9 cellular contexts compared by ENCODE assay signal in the genomic region with DNA sequence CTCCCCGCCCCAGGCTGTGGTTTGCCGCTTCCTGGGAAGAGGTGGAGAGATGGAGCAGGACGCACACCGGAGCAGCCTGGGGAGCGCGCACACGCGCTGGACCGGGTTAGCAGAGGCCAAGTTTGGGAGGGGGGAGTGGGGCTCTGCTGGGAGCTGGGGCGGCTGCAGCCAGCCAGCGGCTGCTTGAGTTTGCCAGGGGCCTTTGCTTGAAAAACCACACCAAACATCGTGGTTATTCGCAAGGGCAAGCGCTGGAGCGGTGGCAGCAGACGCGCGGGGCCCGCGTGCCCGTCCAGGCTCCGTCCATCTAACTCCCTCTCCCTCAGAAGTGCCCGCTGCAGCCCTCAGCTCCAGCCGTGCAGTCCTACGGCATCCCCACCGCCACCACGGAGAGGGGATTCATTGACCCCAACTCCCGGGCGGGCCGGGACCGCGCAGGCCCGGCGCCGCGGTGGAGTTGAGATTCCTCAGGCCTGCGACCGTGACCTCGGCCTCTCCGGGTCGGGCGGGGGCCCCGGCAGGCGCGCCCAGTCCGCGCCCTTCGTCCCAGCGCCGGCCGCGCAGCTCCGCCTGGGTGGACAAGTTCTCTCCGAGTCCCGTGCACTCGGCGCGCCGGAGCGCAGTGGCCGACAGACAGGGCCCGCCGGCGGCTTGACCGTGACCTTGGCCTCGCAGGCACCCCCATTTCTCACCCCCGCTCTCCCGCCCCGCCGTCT. TPM values are rescaled to one million over a fixed set of nuclear protein-coding genes. Genes with fewer than 3 reads are reported as not detected.
DNase-seq lines count a peak whose midpoint lies in the region; ATAC-seq, FAIRE-seq and TF ChIP-seq lines count a peak whose summit lies in the region.
"Had no signal": no experiment of that assay in that cellular context is flagged by ENCODE, and none has a peak within 500 bp of the region (broad histone marks: within the 10 kb centered on the region; RNA-seq: fewer than 3 reads in every experiment).

No MANE protein-coding gene starts in this region.

- RAD21 ChIA-PET in GM12878 (lab: Charles Lee; ENCODE audit: unreplicated experiment): interaction anchor here (1.3 kb wide), 1 partner anchor 31 kb away, joined by 5 read pairs; no protein-coding TSS in a partner anchor

- SMC1A ChIA-PET in GM12878 (lab: Charles Lee; ENCODE audit: uncharacterized antibody, unreplicated experiment): interaction anchor here (1.6 kb wide), 1 partner anchor 12 kb away, joined by 4 read pairs; no protein-coding TSS in a partner anchor

- TF ChIP-seq CTCF in GM20000 (IDR thresholded peaks at IDR 0.05; ENCODE audit: extremely low read depth, missing control alignments) (no peak), GM12878 (IDR thresholded peaks at IDR 0.05 in 2 of 3, conservative IDR thresholded peaks at IDR 0.05 in 1 of 3; ENCODE audit: control insufficient read depth in 2 of 3, extremely low read depth in 1 of 3, insufficient read depth in 1 of 3, low read depth in 3 of 3, low read length in 3 of 3) (no peak), gastrocnemius medialis (IDR thresholded peaks at IDR 0.05 in 4 of 5, conservative IDR thresholded peaks at IDR 0.05 in 1 of 5) (no peak)

- POLR2A ChIA-PET in GM12878 (lab: Charles Lee): no interaction called here

- H3K4me3 ChIP-seq in GM12878 (peak overlapping the region; percentile 57; the same call in 1 of the 2 replicates), iPS-15b (ENCODE audit: low read depth, low read length) (peak overlapping the region; percentile 59), gastrocnemius medialis (peak overlapping the region; percentile 30 to 47 (median 39))

- ATAC-seq in GM12878 (peak; percentile 11), gastrocnemius medialis (no peak), HG03460 (IDR thresholded peaks at IDR 0.05; ENCODE audit: unreplicated experiment) (no peak)

- CTCF ChIA-PET in GM12878 (lab: Yijun Ruan, JAX): no interaction called here

- WGBS in GM12878 (ENCODE audit: insufficient coverage, insufficient replicate concordance, low lambda C conversion rate, missing lambda C conversion rate): 62% methylated on average over 53 of the region's 70 CpGs

- no TSS peak for BruUV-seq in GM12878 (replicated peaks; lab: Mats Ljungman, UMichigan)

- no peak overlapping the region for H3K27ac ChIP-seq in GM12878 (ENCODE audit: control insufficient read depth, insufficient read depth)
- H3K27ac ChIP-seq in gastrocnemius medialis: peak overlapping the region; percentile 88 to 99 (median 96)

- no peak for TF ChIP-seq RAD21 in GM12878 (IDR thresholded peaks at IDR 0.05; ENCODE audit: insufficient read depth, low read depth, low read length)

- H3K27me3 ChIP-seq in GM12878 (replicated peaks in 1 of 2; ENCODE audit: control insufficient read depth in 2 of 2, insufficient read depth in 2 of 2, low read length in 1 of 2) (no peaks in the 10 kb centered on the region), iPS-15b (ENCODE audit: control insufficient read depth, insufficient read depth, low read length) (peaks cover 71% of the 10 kb centered on the region), gastrocnemius medialis (no peaks in the 10 kb centered on the region)

- H4K20me1 ChIP-seq in GM12878 (ENCODE audit: control insufficient read depth, insufficient read depth): no peaks in the 10 kb centered on the region

- TF ChIP-seq POLR2A in GM12878 (IDR thresholded peaks at IDR 0.05; ENCODE audit: low read depth, low read length): no peak; the same call in 1 of the 2 replicates
- TF ChIP-seq POLR2A in gastrocnemius medialis (IDR thresholded peaks at IDR 0.05): no peak

- peaks cover 5 to 10% of the 10 kb centered on the region in 2 experiments for H3K36me3 ChIP-seq in GM12878 (ENCODE audit: control insufficient read depth in 2 of 2, insufficient read depth in 2 of 2, low read length in 1 of 2)
- H3K36me3 ChIP-seq in iPS-15b (ENCODE audit: control insufficient read depth, insufficient read depth, low read length): no peaks in the 10 kb centered on the region
- no peaks in the 10 kb centered on the region for H3K36me3 ChIP-seq in gastrocnemius medialis

- H3K4me1 ChIP-seq in GM12878 (ENCODE audit: control insufficient read depth, insufficient read depth, low read length) (no peaks in the 10 kb centered on the region), iPS-15b (ENCODE audit: control insufficient read depth, insufficient read depth, low read length) (peaks cover 20% of the 10 kb centered on the region), gastrocnemius medialis (peaks cover 68 to 70% of the 10 kb centered on the region in 2 donors)

- no peak for TF ChIP-seq EP300 in GM12878 (IDR thresholded peaks at IDR 0.05; ENCODE audit: borderline replicate concordance in 1 of 2, control insufficient read depth in 1 of 2, low read depth in 2 of 2, low read length in 2 of 2)

- peaks cover 49% of the 10 kb centered on the region for H3K79me2 ChIP-seq in GM12878 (ENCODE audit: control insufficient read depth, insufficient read depth, low read length)

- intact Hi-C loops in GM12878 (cut with micrococcal nuclease; ENCODE audit: unreplicated experiment) (loop anchor here (10.0 kb wide), 4 partner anchors 210 to 1280 kb away; no protein-coding TSS in a partner anchor), gastrocnemius medialis (cut with DNase I; ENCODE audit: low total_unique reads) (loop anchor here (5.0 to 10.0 kb wide), 5 partner anchors 42 to 1290 kb away; a partner anchor contains a TSS)

- in situ Hi-C loops in GM12878 (cut with MboI): loop anchor here (25.0 kb wide), 1 partner anchor 1908 kb away; no protein-coding TSS in a partner anchor
- in situ Hi-C loops in gastrocnemius medialis (cut with MboI; ENCODE audit: low sequenced_read_pairs in 4 of 4): no loop called here

- H3K9me3 ChIP-seq in GM12878 (replicated peaks; ENCODE audit: control insufficient read depth, insufficient read depth, low read length): no peaks in the 10 kb centered on the region
- H3K9me3 ChIP-seq in iPS-15b (ENCODE audit: control insufficient read depth, insufficient read depth, low read length): no peaks in the 10 kb centered on the region
- H3K9me3 ChIP-seq in gastrocnemius medialis: no peaks in the 10 kb centered on the region

- H2AFZ ChIP-seq in GM12878 (ENCODE audit: control insufficient read depth, low read depth, low read length): no peak overlapping the region; the same call in 1 of the 2 replicates

- DNase-seq in GM20000 (ENCODE audit: low spot score) (peak; percentile 38), GM12878 (ENCODE audit: low read depth, low spot score) (no peak), gastrocnemius medialis (no peak), DMS79 (lab: John Stamatoyannopoulos, UW) (no peak), NCI-H2107 treated with DMSO at 0.1 percent for 48 hours (lab: John Stamatoyannopoulos, UW; ENCODE audit: unreplicated experiment) (no peak), A172 (ENCODE audit: low spot score) (no peak)
- DNase-seq: NCI-H1694 treated with DMSO at 0.1 percent for 48 hours had no signal

- peak overlapping the region; percentile 76 for H3K4me2 ChIP-seq in GM12878 (ENCODE audit: control insufficient read depth, insufficient read depth)

- FAIRE-seq in GM12878 (lab: Jason Lieb, UNC): no peak

- H3K9ac ChIP-seq in GM12878 (ENCODE audit: control insufficient read depth, insufficient read depth, low read length) (peak overlapping the region; percentile 34; the same call in 1 of the 2 replicates), iPS-15b (ENCODE audit: low read depth, low read length) (no peak overlapping the region)

TF ChIP-seq in GM12878, 131 proteins besides CTCF, POLR2A, EP300 and RAD21 (continues in another document):
- TF ChIP-seq BHLHE40 (IDR thresholded peaks at IDR 0.05; ENCODE audit: borderline replicate concordance in 1 of 2, low read depth in 2 of 2, low read length in 1 of 2) (peak in 1 of 2 experiments; percentile 79; a peak in 2 of 4 replicates), NR2F1 (conservative IDR thresholded peaks at IDR 0.05) (peak; percentile 76; the same call in 1 of the 2 replicates)

RNA-seq across cellular contexts. Expression of a gene that starts 4.5 kb away (rescaled TPM):
- 18.9 and 21.4 TPM in 2 replicates for total RNA-seq in GM12878 (2013; cell fraction: nucleolus; rRNA removed)
- total RNA-seq in GM12878 (2014; rRNA removed) (8.7 and 15.1 TPM in 2 replicates), GM12878 (2014; rRNA removed; fragmentation: Illumina TruSeq; extraction: Trizol) (12.2 and 13.2 TPM in 2 replicates), GM12878 (2021) (44.9 and 45.1 TPM in 2 replicates), gastrocnemius medialis (10 to 100 TPM; 25.7 to 34.0 (median 29.9) TPM)
- 7.0 TPM for polyA plus RNA-seq in GM12878 (2011; ENCODE audit: low read depth)
- polyA plus RNA-seq in GM12878 (2011; rRNA removed) (63.9 and 69.8 TPM in 2 replicates), GM12878 (2014; fragmentation: Illumina TruSeq; extraction: Trizol) (29.5 and 30.4 TPM in 2 replicates), GM12878 (2014; fragmentation: Nextera tagmentation; extraction: Ambion mirVana) (1 to 10 TPM; 6.2 to 8.8 TPM), GM12878 (2014; rRNA removed) (29.2 and 34.8 TPM in 2 replicates), GM12878 (2016; fragmentation: Nextera tagmentation; extraction: Ambion mirVana) (10 to 100 TPM; 21.8 to 22.0 TPM)
- polyA plus RNA-seq in GM12878 (2011; cell fraction: cytosol; rRNA removed): 52.5 and 53.4 TPM in 2 replicates
- polyA plus RNA-seq in GM12878 (2011; cell fraction: nucleus; rRNA removed): 87.8 and 88.3 TPM in 2 replicates
- polyA plus RNA-seq in GM12878 (2012): 16.7 and 18.1 TPM in 2 replicates
- polyA minus RNA-seq in GM12878 (2011; rRNA and poly(A)+ RNA removed): 57.6 and 90.8 TPM in 2 replicates
- 15.9 and 22.5 TPM in 2 replicates for polyA minus RNA-seq in GM12878 (2011; cell fraction: cytosol; rRNA and poly(A)+ RNA removed)
- 34.7 and 50.0 TPM in 2 replicates for polyA minus RNA-seq in GM12878 (2011; cell fraction: nucleus; rRNA and poly(A)+ RNA removed)
- 7.6 and 7.9 TPM in 2 replicates for total RNA-seq in A172 (2014; rRNA removed; shearing (Covaris generic))

RNA-seq across cellular contexts. Expression of a gene that starts 6.2 kb away (rescaled TPM):
- total RNA-seq in GM12878 (2013; cell fraction: nucleolus; rRNA removed): 7.5 TPM in 2 replicates
- total RNA-seq in GM12878 (2014; rRNA removed) (8.3 and 8.7 TPM in 2 replicates), GM12878 (2014; rRNA removed; fragmentation: Illumina TruSeq; extraction: Trizol) (5.8 and 6.2 TPM in 2 replicates), GM12878 (2021) (14.0 and 15.2 TPM in 2 replicates), gastrocnemius medialis (1 to 10 TPM; 5.9 to 7.9 (median 7.6) TPM)
- polyA plus RNA-seq in GM12878 (2011; ENCODE audit: low read depth): 2.4 TPM
- polyA plus RNA-seq in GM12878 (2011; rRNA removed) (2.8 and 4.0 TPM in 2 replicates), GM12878 (2014; fragmentation: Illumina TruSeq; extraction: Trizol) (5.3 and 7.1 TPM in 2 replicates), GM12878 (2014; fragmentation: Nextera tagmentation; extraction: Ambion mirVana) (1 to 10 TPM; 2.2 to 2.9 TPM), GM12878 (2014; rRNA removed) (6.7 and 7.9 TPM in 2 replicates), GM12878 (2016; fragmentation: Nextera tagmentation; extraction: Ambion mirVana) (1 to 10 TPM; 2.4 to 2.8 TPM)
- polyA plus RNA-seq in GM12878 (2011; cell fraction: cytosol; rRNA removed): 4.4 and 4.8 TPM in 2 replicates
- 5.2 and 7.7 TPM in 2 replicates for polyA plus RNA-seq in GM12878 (2011; cell fraction: nucleus; rRNA removed)
- polyA plus RNA-seq in GM12878 (2012): 4.3 and 5.1 TPM in 2 replicates
- polyA minus RNA-seq in GM12878 (2011; rRNA and poly(A)+ RNA removed): 4.9 and 6.4 TPM in 2 replicates
- polyA minus RNA-seq in GM12878 (2011; cell fraction: cytosol; rRNA and poly(A)+ RNA removed): 5.1 and 5.2 TPM in 2 replicates
- 4.1 and 7.7 TPM in 2 replicates for polyA minus RNA-seq in GM12878 (2011; cell fraction: nucleus; rRNA and poly(A)+ RNA removed)
- total RNA-seq in A172 (2014; rRNA removed; shearing (Covaris generic)): 2.2 and 2.7 TPM in 2 replicates
